1 cellular context compared by ENCODE assay signal in genomic region chr12:12358528-12358927, GRCh38.
TF ChIP-seq lines count a peak whose summit lies in the region.

No MANE protein-coding gene starts in this region.

TF ChIP-seq in GM12878, 131 proteins besides CTCF, POLR2A, EP300 and RAD21 (continued from another document):
- TF ChIP-seq ZNF24 (IDR thresholded peaks at IDR 0.05) (no peak), PKNOX1 (IDR thresholded peaks at IDR 0.05) (no peak)
